ENCODE assay signal across 23 cellular contexts in genomic region chr10:120688928-120689327, GRCh38.
DNase-seq lines count a peak whose midpoint lies in the region; ATAC-seq and TF ChIP-seq lines count a peak whose summit lies in the region.
"Had no signal": no experiment of that assay in that cellular context is flagged by ENCODE, and none has a peak within 500 bp of the region (broad histone marks: within the 10 kb centered on the region; RNA-seq: fewer than 3 reads in every experiment).

No MANE protein-coding gene starts in this region.

- RAD21 ChIA-PET in HCT116 (lab: Charles Lee; ENCODE audit: low non-redundant PET in 1 of 2, low total read pairs in 2 of 2, uncharacterized antibody in 2 of 2, unreplicated experiment in 2 of 2): no interaction called here

- H3K27ac Mint-ChIP-seq in endodermal cell: no peak overlapping the region
- no peak overlapping the region for H3K27ac Mint-ChIP-seq in activated T-helper 17 cell treated with anti-CD3 and anti-CD28 coated beads, Interleukin-2, amount 50 U/mL, for 72 hours
- H3K27ac Mint-ChIP-seq: IgD-negative memory B cell had no signal

- no TSS peak for BruUV-seq in HCT116 (replicated peaks; lab: Mats Ljungman, UMichigan)

- no peak for TF ChIP-seq CTCF in HCT116 (IDR thresholded peaks at IDR 0.05 in 2 of 3, conservative IDR thresholded peaks at IDR 0.05 in 1 of 3; ENCODE audit: borderline replicate concordance in 1 of 3, insufficient read depth in 1 of 3, low read depth in 2 of 3, low read length in 2 of 3)
- TF ChIP-seq CTCF in endodermal cell (conservative IDR thresholded peaks at IDR 0.05): no peak
- TF ChIP-seq CTCF in liver (IDR thresholded peaks at IDR 0.05; ENCODE audit: low read depth, low read length, missing input control): no peak

- WGBS in endodermal cell (ENCODE audit: insufficient coverage in 1 of 2, insufficient read length in 1 of 2), 2 experiments: 83 to 100% methylated on average over 1 of the region's 1 CpG
- WGBS in liver: 89% methylated on average over 1 of the region's 1 CpG

- H3K9me2 ChIP-seq in HCT116 (ENCODE audit: insufficient read depth): no peaks in the 10 kb centered on the region

- peaks cover 25% of the 10 kb centered on the region for H3K4me1 Mint-ChIP-seq in endodermal cell
- peaks cover 4% of the 10 kb centered on the region for H3K4me1 Mint-ChIP-seq in activated T-helper 17 cell treated with anti-CD3 and anti-CD28 coated beads, Interleukin-2, amount 50 U/mL, for 72 hours
- H3K4me1 Mint-ChIP-seq: neural crest cell had no signal

- CTCF ChIA-PET in HCT116 (lab: Charles Lee): no interaction called here

- H2AFZ ChIP-seq in HCT116 (ENCODE audit: low read depth, low read length, poor library complexity, severe bottlenecking): no peak overlapping the region

- no peaks in the 10 kb centered on the region for H3K27me3 Mint-ChIP-seq in endodermal cell (ENCODE audit: insufficient read depth)
- H3K27me3 Mint-ChIP-seq in activated T-helper 17 cell treated with anti-CD3 and anti-CD28 coated beads, Interleukin-2, amount 50 U/mL, for 72 hours: no peaks in the 10 kb centered on the region

- no peak overlapping the region for H3K4me3 Mint-ChIP-seq in endodermal cell
- no peak overlapping the region for H3K4me3 Mint-ChIP-seq in activated T-helper 17 cell treated with anti-CD3 and anti-CD28 coated beads, Interleukin-2, amount 50 U/mL, for 72 hours
- H3K4me3 Mint-ChIP-seq: activated T-cell treated with anti-CD3 and anti-CD28 coated beads, Interleukin-2, amount 50 U/mL, for 4 hours; neural crest cell had no signal

- POLR2A ChIA-PET in HCT116 (lab: Charles Lee): no interaction called here

- peaks cover 8% of the 10 kb centered on the region; the same call in 1 of the 2 replicates for H3K27me3 ChIP-seq in HCT116 (ENCODE audit: insufficient read depth, low read length)
- H3K27me3 ChIP-seq in endodermal cell (ENCODE audit: control insufficient read depth, insufficient read depth, low read length, poor library complexity, severe bottlenecking): no peaks in the 10 kb centered on the region
- no peaks in the 10 kb centered on the region for H3K27me3 ChIP-seq in liver (ENCODE audit: control insufficient read depth in 4 of 4, insufficient read depth in 4 of 4, low read length in 3 of 4)
- H3K27me3 ChIP-seq: BLaER1 treated with 17β-estradiol and CSF1 and Interleukin-3, amounts not matched to agents 10 nM and 100 nM; brain microvascular endothelial cell; ovary; suprapubic skin; upper lobe of left lung had no signal

- DNase-seq in HCT116 (ENCODE audit: low read depth, low spot score) (no peak), SW480 (ENCODE audit: low spot score) (peak; percentile 9), endodermal cell (peak; percentile 79), LoVo (ENCODE audit: low spot score) (no peak), hepatic stellate cell (ENCODE audit: low spot score) (no peak)
- DNase-seq: activated CD4-positive, CD25-positive, alpha-beta regulatory T cell; activated naive CD4-positive, alpha-beta T cell; activated T-cell treated with anti-CD3 and anti-CD28 coated beads, Interleukin-2, amount 50 U/mL, for 4 hours; brain microvascular endothelial cell; COR-L47; GF-D8; NCI-H1105; ovary; retina; stimulated activated naive CD4-positive, alpha-beta T cell; upper lobe of left lung had no signal

- H3K27ac ChIP-seq in HCT116 (ENCODE audit: low read depth, low read length) (no peak overlapping the region), endodermal cell (ENCODE audit: low read depth, low read length) (no peak overlapping the region), liver (ENCODE audit: low read depth in 1 of 2, low read length in 2 of 2) (no peak overlapping the region)
- H3K27ac ChIP-seq: BLaER1 treated with 17β-estradiol and CSF1 and Interleukin-3, amounts not matched to agents 10 nM and 100 nM; brain microvascular endothelial cell; ovary; skin epidermis; suprapubic skin; upper lobe of left lung had no signal

- TF ChIP-seq RAD21 in HCT116 (IDR thresholded peaks at IDR 0.05; ENCODE audit: low read depth): no peak
- TF ChIP-seq RAD21 in liver (IDR thresholded peaks at IDR 0.05): no peak

- H3K9me3 ChIP-seq in HCT116 (ENCODE audit: control insufficient read depth in 1 of 2, insufficient read depth in 1 of 2, low read depth in 1 of 2, low read length in 2 of 2) (no peaks in the 10 kb centered on the region), endodermal cell (ENCODE audit: control insufficient read depth, low read length) (no peaks in the 10 kb centered on the region), liver (ENCODE audit: control insufficient read depth in 4 of 4, low read length in 3 of 4) (peaks cover 0 to 4% (median 0%) of the 10 kb centered on the region in 4 donors)
- H3K9me3 ChIP-seq: ovary, suprapubic skin, upper lobe of left lung had no signal

- H3K4me1 ChIP-seq in HCT116 (ENCODE audit: control insufficient read depth in 1 of 2, insufficient read depth in 2 of 2, low read length in 2 of 2) (no peaks in the 10 kb centered on the region), endodermal cell (ENCODE audit: control insufficient read depth, insufficient read depth, low read length) (peaks cover 13% of the 10 kb centered on the region), liver (ENCODE audit: control insufficient read depth in 4 of 4, insufficient read depth in 4 of 4, low read length in 3 of 4) (no peaks in the 10 kb centered on the region)
- H3K4me1 ChIP-seq: suprapubic skin, upper lobe of left lung had no signal

- intact Hi-C loops in HCT116 (cut with micrococcal nuclease): no loop called here

- no peaks in the 10 kb centered on the region for H3K79me2 ChIP-seq in HCT116 (ENCODE audit: insufficient read depth, low read length)

- H3K9ac ChIP-seq in HCT116 (ENCODE audit: low read length): no peak overlapping the region
- no peak overlapping the region for H3K9ac ChIP-seq in endodermal cell (ENCODE audit: extremely low read depth, low read length, poor library complexity, severe bottlenecking)
- no peak overlapping the region for H3K9ac ChIP-seq in liver (ENCODE audit: low read depth in 1 of 2, low read length in 2 of 2)
- H3K9ac ChIP-seq: BLaER1 treated with 17β-estradiol and CSF1 and Interleukin-3, amounts not matched to agents 10 nM and 100 nM had no signal

- no peak overlapping the region for H3K4me2 ChIP-seq in HCT116 (ENCODE audit: low read length)
- H3K4me2 ChIP-seq: BLaER1 treated with 17β-estradiol and CSF1 and Interleukin-3, amounts not matched to agents 10 nM and 100 nM had no signal

- H3K36me3 ChIP-seq in HCT116 (ENCODE audit: control insufficient read depth in 1 of 2, insufficient read depth in 2 of 2, low read length in 2 of 2) (no peaks in the 10 kb centered on the region), endodermal cell (ENCODE audit: control insufficient read depth, insufficient read depth, low read length) (no peaks in the 10 kb centered on the region), liver (ENCODE audit: control insufficient read depth in 4 of 4, insufficient read depth in 3 of 4, low read depth in 1 of 4, low read length in 3 of 4) (no peaks in the 10 kb centered on the region)
- H3K36me3 ChIP-seq: BLaER1 treated with 17β-estradiol and CSF1 and Interleukin-3, amounts not matched to agents 10 nM and 100 nM; brain microvascular endothelial cell; ovary; suprapubic skin; upper lobe of left lung had no signal

- peaks cover 9% of the 10 kb centered on the region for H3K9me3 Mint-ChIP-seq in endodermal cell
- H3K9me3 Mint-ChIP-seq in activated T-helper 17 cell treated with anti-CD3 and anti-CD28 coated beads, Interleukin-2, amount 50 U/mL, for 72 hours: peaks cover 4% of the 10 kb centered on the region
- H3K9me3 Mint-ChIP-seq: activated T-cell treated with anti-CD3 and anti-CD28 coated beads, Interleukin-2, amount 50 U/mL, for 4 hours had no signal

- ATAC-seq in HCT116: no peak
- ATAC-seq in activated T-helper 17 cell treated with anti-CD3 and anti-CD28 coated beads, Interleukin-2, amount 50 U/mL, for 72 hours (replicated peaks): no peak
- ATAC-seq: activated T-cell treated with anti-CD3 and anti-CD28 coated beads, Interleukin-2, amount 50 U/mL, for 4 hours had no signal

- H4K20me1 ChIP-seq in HCT116 (ENCODE audit: insufficient read depth): no peaks in the 10 kb centered on the region
- H4K20me1 ChIP-seq: BLaER1 treated with 17β-estradiol and CSF1 and Interleukin-3, amounts not matched to agents 10 nM and 100 nM had no signal

- H3K36me3 Mint-ChIP-seq in endodermal cell (ENCODE audit: low read depth): no peaks in the 10 kb centered on the region
- H3K36me3 Mint-ChIP-seq in activated T-helper 17 cell treated with anti-CD3 and anti-CD28 coated beads, Interleukin-2, amount 50 U/mL, for 72 hours (ENCODE audit: low read depth): no peaks in the 10 kb centered on the region
- H3K36me3 Mint-ChIP-seq: IgD-negative memory B cell had no signal

- TF ChIP-seq POLR2A in HCT116 (IDR thresholded peaks at IDR 0.05; ENCODE audit: borderline replicate concordance, extremely low read depth, insufficient read depth, insufficient read length): no peak

- H3K4me3 ChIP-seq in HCT116 (replicated peaks in 1 of 2; ENCODE audit: low read depth in 1 of 2, low read length in 2 of 2): no peak overlapping the region
- H3K4me3 ChIP-seq in endodermal cell (ENCODE audit: low read length): no peak overlapping the region
- H3K4me3 ChIP-seq in liver (ENCODE audit: low read depth in 1 of 3, low read length in 3 of 3): no peak overlapping the region
- H3K4me3 ChIP-seq: BLaER1 treated with 17β-estradiol and CSF1 and Interleukin-3, amounts not matched to agents 10 nM and 100 nM; ovary; skin epidermis; suprapubic skin; upper lobe of left lung had no signal

TF ChIP-seq in HCT116, 20 proteins besides CTCF, POLR2A, EP300 and RAD21 (continues in another document):
- TF ChIP-seq MAX (IDR thresholded peaks at IDR 0.05) (no peak), EGR1 (IDR thresholded peaks at IDR 0.05; ENCODE audit: low read depth) (no peak), ZNF274 (IDR thresholded peaks at IDR 0.05; ENCODE audit: low read depth, low read length) (no peak), CEBPB (IDR thresholded peaks at IDR 0.05; ENCODE audit: low read depth) (no peak)

TF ChIP-seq in liver, 16 proteins besides CTCF, POLR2A, EP300 and RAD21 (continues in another document):
- TF ChIP-seq MAX (IDR thresholded peaks at IDR 0.05): no peak

Comparison
In these comparisons a context has a peak if more than half of its experiments do, and no peak if none do; other contexts are left out.
1. DNase-seq: peak in SW480 (single experiment) and endodermal cell (single experiment); none in HCT116 (single experiment), LoVo (single experiment) and hepatic stellate cell (single experiment).